Comparison of ENCODE assay signal across 25 cellular contexts in the genomic region with DNA sequence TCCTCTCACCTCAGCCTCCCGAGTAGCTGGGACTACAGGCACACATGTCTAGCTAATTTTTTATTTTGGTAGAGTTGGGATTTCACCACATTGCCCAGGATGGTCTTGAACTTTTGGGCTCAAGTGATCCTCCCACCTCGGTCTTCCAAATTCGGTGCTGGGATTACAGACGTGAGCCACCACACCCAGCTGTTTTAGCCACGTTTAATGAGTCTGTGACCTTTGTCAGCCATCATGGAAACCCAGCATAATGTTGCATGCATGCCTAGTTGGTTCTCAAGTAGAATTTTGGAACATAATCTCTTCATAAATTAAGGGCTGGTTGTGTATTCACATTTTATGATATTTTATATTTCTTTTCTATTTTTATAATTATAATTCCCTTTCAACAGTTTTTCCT. TPM values are rescaled to one million over a fixed set of nuclear protein-coding genes. Genes with fewer than 3 reads are reported as not detected.
DNase-seq lines count a peak whose midpoint lies in the region; ATAC-seq and TF ChIP-seq lines count a peak whose summit lies in the region.
"Had no signal": no experiment of that assay in that cellular context is flagged by ENCODE, and none has a peak within 500 bp of the region (broad histone marks: within the 10 kb centered on the region; RNA-seq: fewer than 3 reads in every experiment).

No MANE protein-coding gene starts in this region.

- peak overlapping the region; percentile 76; the same call in 1 of the 2 replicates for H3K4me2 ChIP-seq in SK-N-SH
- H3K4me2 ChIP-seq in smooth muscle cell = peak overlapping the region; percentile 52

- WGBS in SK-N-SH (ENCODE audit: low lambda C conversion rate) = 94% methylated on average over 5 of the region's 5 CpGs
- 89% methylated on average over 5 of the region's 5 CpGs for WGBS in smooth muscle cell (ENCODE audit: low lambda C conversion rate)

- H3K27me3 ChIP-seq in SK-N-SH (ENCODE audit: insufficient read depth) (no peaks in the 10 kb centered on the region), SJSA1 (replicated peaks) (no peaks in the 10 kb centered on the region), smooth muscle cell (ENCODE audit: low read depth) (no peaks in the 10 kb centered on the region)
- H3K27me3 ChIP-seq: BE2C, tibial nerve had no signal

- no peaks in the 10 kb centered on the region for H3K9me3 ChIP-seq in SK-N-SH
- H3K9me3 ChIP-seq in SJSA1 (replicated peaks) = no peaks in the 10 kb centered on the region
- no peaks in the 10 kb centered on the region for H3K9me3 ChIP-seq in smooth muscle cell (replicated peaks; ENCODE audit: low read depth)
- H3K9me3 ChIP-seq: BE2C, tibial nerve had no signal

- peak overlapping the region; percentile 74 for H3K9ac ChIP-seq in SK-N-SH
- peak overlapping the region; percentile 74 for H3K9ac ChIP-seq in smooth muscle cell (ENCODE audit: low read depth)

- H3F3A ChIP-seq in SK-N-SH (replicated peaks; ENCODE audit: insufficient read depth) (peaks cover 31% of the 10 kb centered on the region), smooth muscle cell (ENCODE audit: low read depth) (no peaks in the 10 kb centered on the region)

- H2AFZ ChIP-seq in SK-N-SH (ENCODE audit: low read depth) = no peak overlapping the region
- H2AFZ ChIP-seq in smooth muscle cell (ENCODE audit: low read depth) = no peak overlapping the region

- no peak for TF ChIP-seq RAD21 in SK-N-SH (IDR thresholded peaks at IDR 0.05; ENCODE audit: low read length)

- no peak for DNase-seq in SK-N-SH
- no peak for DNase-seq in SJSA1 (ENCODE audit: low read depth in 1 of 2, low spot score in 2 of 2)
- peak; percentile 10 for DNase-seq in fibroblast of the aortic adventitia (ENCODE audit: low read depth)
- DNase-seq in smooth muscle cell (lab: John Stamatoyannopoulos, UW; ENCODE audit: unreplicated experiment) = no peak
- no peak for DNase-seq in head of caudate nucleus
- DNase-seq in NCI-H1694 treated with DMSO at 0.1 percent for 48 hours (lab: John Stamatoyannopoulos, UW) = no peak
- no peak for DNase-seq in DMS153 treated with DMSO at 0.1 percent for 48 hours (lab: John Stamatoyannopoulos, UW; ENCODE audit: unreplicated experiment)
- DNase-seq: activated CD4-positive, CD25-positive, alpha-beta regulatory T cell treated with anti-CD3 and anti-CD28 coated beads, Interleukin-2, amount 50 U/mL, for 72 hours; activated naive CD4-positive, alpha-beta T cell treated with anti-CD3 and anti-CD28 coated beads for 36 hours; activated T-cell treated with anti-CD3 and anti-CD28 coated beads, Interleukin-2, amount 50 U/mL, for 48 hours; anterior cingulate cortex; BE2C; DMS79 treated with DMSO at 0.1 percent for 48 hours; Karpas-422; NCI-H1092; NCI-H1930; NCI-H82; posterior cingulate gyrus; SHP77; stimulated activated naive B cell treated with anti-CD40 and anti-IgM and Interleukin-4, amounts not matched to agents 10 μg/mL and 1 μg/mL and 100 μg/mL, for 72 hours; T-helper 1 cell had no signal

- H3K79me2 ChIP-seq in SK-N-SH (ENCODE audit: insufficient read depth) (peaks cover 27% of the 10 kb centered on the region), smooth muscle cell (ENCODE audit: low read depth) (peaks cover under 1% of the 10 kb centered on the region)

- CTCF ChIA-PET in SK-N-SH (lab: Yijun Ruan, JAX) = interaction anchor here (0.6 kb wide), 1 partner anchor 260 kb away, joined by 3 read pairs; no protein-coding TSS in a partner anchor

- POLR2A ChIA-PET in SK-N-SH (lab: Yijun Ruan, JAX) = no interaction called here

- no peak for TF ChIP-seq EP300 in SK-N-SH (IDR thresholded peaks at IDR 0.05; ENCODE audit: borderline replicate concordance in 1 of 2, low read depth in 1 of 2, low read length in 1 of 2)

- H3K4me3 ChIP-seq in SK-N-SH (ENCODE audit: low read depth in 2 of 2, low read length in 1 of 2) (no peak overlapping the region; a peak in 1 of 4 replicates), SJSA1 (no peak overlapping the region), fibroblast of the aortic adventitia (ENCODE audit: low read depth, low read length) (no peak overlapping the region), smooth muscle cell (no peak overlapping the region)
- H3K4me3 ChIP-seq: GM12878, tibial nerve had no signal

- peaks cover 21 to 33% of the 10 kb centered on the region in 2 experiments for H3K36me3 ChIP-seq in SK-N-SH (replicated peaks in 1 of 2; ENCODE audit: control insufficient read depth in 1 of 2, insufficient read depth in 2 of 2, low read length in 1 of 2)
- H3K36me3 ChIP-seq in SJSA1 = peaks cover 56% of the 10 kb centered on the region
- no peaks in the 10 kb centered on the region for H3K36me3 ChIP-seq in smooth muscle cell (ENCODE audit: low read depth)

- no peak for TF ChIP-seq CTCF in SK-N-SH (IDR thresholded peaks at IDR 0.05)
- TF ChIP-seq CTCF in fibroblast of the aortic adventitia (IDR thresholded peaks at IDR 0.05; ENCODE audit: insufficient read depth, low read length) = no peak
- no peak for TF ChIP-seq CTCF in smooth muscle cell (IDR thresholded peaks at IDR 0.05; ENCODE audit: borderline replicate concordance, insufficient read depth, poor library complexity, severe bottlenecking)

- H3K27ac ChIP-seq in SK-N-SH (ENCODE audit: low read depth in 2 of 2, low read length in 1 of 2) (peak overlapping the region; percentile 81 to 99), SJSA1 (peak overlapping the region; percentile 96), smooth muscle cell (ENCODE audit: low read depth) (peak overlapping the region; percentile 95)
- H3K27ac ChIP-seq: 22Rv1 had no signal

- peaks cover 12 to 20% of the 10 kb centered on the region in 2 experiments for H3K4me1 ChIP-seq in SK-N-SH (ENCODE audit: control insufficient read depth in 1 of 2, insufficient read depth in 2 of 2, low read depth in 1 of 2, low read length in 1 of 2)
- peaks cover 20% of the 10 kb centered on the region for H3K4me1 ChIP-seq in SJSA1 (replicated peaks)
- no peaks in the 10 kb centered on the region for H3K4me1 ChIP-seq in smooth muscle cell (ENCODE audit: low read depth)
- H3K4me1 ChIP-seq: BE2C had no signal

- no peaks in the 10 kb centered on the region for H3K9me2 ChIP-seq in SK-N-SH

- ATAC-seq in SK-N-SH treated with all-trans-retinoic acid at 6 μM for 48 hours = no peak
- ATAC-seq: GM12878; stimulated activated naive B cell treated with anti-CD40 and anti-IgM and Interleukin-4, amounts not matched to agents 10 μg/mL and 1 μg/mL and 100 μg/mL, for 72 hours had no signal

- H4K20me1 ChIP-seq in SK-N-SH (ENCODE audit: insufficient read depth) (no peaks in the 10 kb centered on the region), smooth muscle cell (ENCODE audit: low read depth) (peaks cover 10% of the 10 kb centered on the region)

- intact Hi-C loops in head of caudate nucleus (cut with DNase I) = no loop called here

TF ChIP-seq in SK-N-SH, 30 proteins besides CTCF, POLR2A, EP300 and RAD21 (continues in another document):
- no peak for TF ChIP-seq NFIC (IDR thresholded peaks at IDR 0.05; ENCODE audit: borderline replicate concordance)
- no peak for TF ChIP-seq NRF1 (IDR thresholded peaks at IDR 0.05; ENCODE audit: low read depth, low read length)
- no peak for TF ChIP-seq MXI1 (IDR thresholded peaks at IDR 0.05; ENCODE audit: low read depth, low read length)
- TF ChIP-seq CHD2 (IDR thresholded peaks at IDR 0.05; ENCODE audit: low read length, partially characterized antibody) = no peak
- TF ChIP-seq ELF1 (IDR thresholded peaks at IDR 0.05) = no peak
- no peak for TF ChIP-seq SMC3 (IDR thresholded peaks at IDR 0.05; ENCODE audit: low read depth, low read length)
- TF ChIP-seq RCOR1 (IDR thresholded peaks at IDR 0.05; ENCODE audit: low read length) = no peak
- no peak for TF ChIP-seq JUND (IDR thresholded peaks at IDR 0.05)
- no peak for TF ChIP-seq FOXM1 (IDR thresholded peaks at IDR 0.05; ENCODE audit: low read depth)
- TF ChIP-seq RXRA (IDR thresholded peaks at IDR 0.05; ENCODE audit: borderline replicate concordance, low read depth) = no peak
- no peak for TF ChIP-seq MAX (IDR thresholded peaks at IDR 0.05; ENCODE audit: low read depth)
- no peak for TF ChIP-seq TAF1 (IDR thresholded peaks at IDR 0.05; ENCODE audit: borderline replicate concordance, low read depth, low read length)

TF ChIP-seq in SK-N-SH treated with all-trans-retinoic acid at 6 μM for 48 hours, 23 proteins besides CTCF, POLR2A, EP300 and RAD21 (continues in another document):
- TF ChIP-seq ISL1 (CRISPR knock-in tag; IDR thresholded peaks at IDR 0.05) = no peak
- TF ChIP-seq PATZ1 (CRISPR knock-in tag; IDR thresholded peaks at IDR 0.05; ENCODE audit: borderline replicate concordance) = no peak
- TF ChIP-seq SNAI2 (CRISPR knock-in tag; IDR thresholded peaks at IDR 0.05) = no peak

RNA-seq across cellular contexts. Expression of gene GOSR1, which starts 42.0 kb away (rescaled TPM):
- polyA plus RNA-seq in SK-N-SH (2012; rRNA removed) (12.5 and 13.7 TPM in 2 replicates), smooth muscle cell (48.3 and 71.3 TPM in 2 replicates)
- polyA plus RNA-seq in SK-N-SH (2012; cell fraction: cytosol; rRNA removed) = 15.4 and 16.9 TPM in 2 replicates
- polyA plus RNA-seq in SK-N-SH (2012; cell fraction: nucleus; rRNA removed) = 17.9 and 25.7 TPM in 2 replicates
- 26.3 and 33.8 TPM in 2 replicates for total RNA-seq in SJSA1 (2014; rRNA removed; shearing (Covaris generic))
- total RNA-seq in fibroblast of the aortic adventitia (ENCODE audit: low replicate concordance) (17.0 and 39.4 TPM in 2 replicates), smooth muscle cell (57.0 and 81.0 TPM in 2 replicates)
